Comparison of ENCODE assay signal across 8 cellular contexts in genomic region chr7:38368191-38368605, GRCh38.
DNase-seq lines count a peak whose midpoint lies in the region; ATAC-seq and TF ChIP-seq lines count a peak whose summit lies in the region.

No MANE protein-coding gene starts in this region.

- no peaks in the 10 kb centered on the region for H3K9me3 ChIP-seq in CD4-positive, CD25-positive, alpha-beta regulatory T cell (ENCODE audit: control insufficient read depth in 2 of 2, low read length in 2 of 2)
- no peaks in the 10 kb centered on the region for H3K9me3 ChIP-seq in RWPE2 (ENCODE audit: severe bottlenecking)
- no peaks in the 10 kb centered on the region for H3K9me3 ChIP-seq in prostate gland

- H3K4me3 Mint-ChIP-seq in CD4-positive, CD25-positive, alpha-beta regulatory T cell, result peak overlapping the region; percentile 55 to 91 (median 68)
- peak overlapping the region; percentile 69 for H3K4me3 Mint-ChIP-seq in activated T-helper 1 cell treated with anti-CD3 and anti-CD28 coated beads, Interleukin-12 subunit alpha, Interleukin-12 subunit beta, Interleukin-2, Interleukin-4 antibody, amounts not matched to agents 30 ng/mL and 10 ng/mL and 1 ng/mL, durations not matched to agents 14 hours and 24 hours and 36 hours

- intact Hi-C loops in activated T-helper 1 cell treated with anti-CD3 and anti-CD28 coated beads, Interleukin-12 subunit alpha, Interleukin-12 subunit beta, Interleukin-2, Interleukin-4 antibody, amounts not matched to agents 30 ng/mL and 10 ng/mL and 1 ng/mL, durations not matched to agents 14 hours and 24 hours and 36 hours (cut with micrococcal nuclease), result loop anchor here (1.0 to 2.0 kb wide), 3 partner anchors 153 to 261 kb away; partner anchors contain the start of gene STARD3NL
- intact Hi-C loops in prostate gland (cut with DNase I), result no loop called here

- no peaks in the 10 kb centered on the region for H3K27me3 ChIP-seq in CD4-positive, CD25-positive, alpha-beta regulatory T cell (ENCODE audit: control insufficient read depth, insufficient read depth, low read length)
- H3K27me3 ChIP-seq in RWPE2 (ENCODE audit: insufficient read depth, poor library complexity, severe bottlenecking), result no peaks in the 10 kb centered on the region
- H3K27me3 ChIP-seq in foreskin keratinocyte, result no peaks in the 10 kb centered on the region
- H3K27me3 ChIP-seq in prostate gland (replicated peaks; ENCODE audit: insufficient read depth), result no peaks in the 10 kb centered on the region

- H3K27ac ChIP-seq in CD4-positive, CD25-positive, alpha-beta regulatory T cell (ENCODE audit: insufficient read depth, low read length, poor library complexity, severe bottlenecking), result peak overlapping the region; percentile 76
- H3K27ac ChIP-seq in RWPE2 (ENCODE audit: poor library complexity, severe bottlenecking) (no peak overlapping the region), foreskin keratinocyte (no peak overlapping the region), prostate gland (no peak overlapping the region)

- H3K36me3 ChIP-seq in CD4-positive, CD25-positive, alpha-beta regulatory T cell (ENCODE audit: control insufficient read depth, insufficient read depth, low read length), result peaks cover 3% of the 10 kb centered on the region
- H3K36me3 ChIP-seq in RWPE2 (ENCODE audit: low read depth) (no peaks in the 10 kb centered on the region), prostate gland (no peaks in the 10 kb centered on the region)

- WGBS in prostate gland, result 61% methylated on average over 5 of the region's 5 CpGs

- ATAC-seq in CD4-positive, CD25-positive, alpha-beta regulatory T cell (ENCODE audit: low read depth in 2 of 2), result peak; percentile 63 to 65
- ATAC-seq in GM19438 (IDR thresholded peaks at IDR 0.05; ENCODE audit: low read depth, unreplicated experiment), result peak; percentile 51
- peak; percentile 68 for ATAC-seq in RWPE2 (ENCODE audit: low read depth)
- ATAC-seq in foreskin keratinocyte, result peak; percentile 91
- ATAC-seq in HG02870 (IDR thresholded peaks at IDR 0.05; ENCODE audit: unreplicated experiment), result no peak

- peaks cover 4% of the 10 kb centered on the region for H3K27me3 Mint-ChIP-seq in CD4-positive, CD25-positive, alpha-beta regulatory T cell
- H3K27me3 Mint-ChIP-seq in activated T-helper 1 cell treated with anti-CD3 and anti-CD28 coated beads, Interleukin-12 subunit alpha, Interleukin-12 subunit beta, Interleukin-2, Interleukin-4 antibody, amounts not matched to agents 30 ng/mL and 10 ng/mL and 1 ng/mL, durations not matched to agents 14 hours and 24 hours and 36 hours (ENCODE audit: insufficient read depth), result no peaks in the 10 kb centered on the region

- no peaks in the 10 kb centered on the region for H3K36me3 Mint-ChIP-seq in CD4-positive, CD25-positive, alpha-beta regulatory T cell
- peaks cover 2% of the 10 kb centered on the region for H3K36me3 Mint-ChIP-seq in activated T-helper 1 cell treated with anti-CD3 and anti-CD28 coated beads, Interleukin-12 subunit alpha, Interleukin-12 subunit beta, Interleukin-2, Interleukin-4 antibody, amounts not matched to agents 30 ng/mL and 10 ng/mL and 1 ng/mL, durations not matched to agents 14 hours and 24 hours and 36 hours (ENCODE audit: low read depth)

- H3K4me1 Mint-ChIP-seq in CD4-positive, CD25-positive, alpha-beta regulatory T cell, result peaks cover 16 to 77% (median 64%) of the 10 kb centered on the region in 4 donors
- peaks cover 53% of the 10 kb centered on the region for H3K4me1 Mint-ChIP-seq in activated T-helper 1 cell treated with anti-CD3 and anti-CD28 coated beads, Interleukin-12 subunit alpha, Interleukin-12 subunit beta, Interleukin-2, Interleukin-4 antibody, amounts not matched to agents 30 ng/mL and 10 ng/mL and 1 ng/mL, durations not matched to agents 14 hours and 24 hours and 36 hours (ENCODE audit: low read depth)

- H3K27ac Mint-ChIP-seq in CD4-positive, CD25-positive, alpha-beta regulatory T cell, result peak overlapping the region; percentile 85 to 95 (median 85)
- peak overlapping the region; percentile 59 for H3K27ac Mint-ChIP-seq in activated T-helper 1 cell treated with anti-CD3 and anti-CD28 coated beads, Interleukin-12 subunit alpha, Interleukin-12 subunit beta, Interleukin-2, Interleukin-4 antibody, amounts not matched to agents 30 ng/mL and 10 ng/mL and 1 ng/mL, durations not matched to agents 14 hours and 24 hours and 36 hours

- no peak for TF ChIP-seq POLR2A in prostate gland (IDR thresholded peaks at IDR 0.05)

- TF ChIP-seq CTCF in RWPE2 (IDR thresholded peaks at IDR 0.05; ENCODE audit: poor library complexity, severe bottlenecking) (peak; percentile 62), foreskin keratinocyte (conservative IDR thresholded peaks at IDR 0.05) (peak; percentile 68), prostate gland (IDR thresholded peaks at IDR 0.05) (peak in 2 of 4 experiments; percentile 43 to 44)

- H3K4me1 ChIP-seq in CD4-positive, CD25-positive, alpha-beta regulatory T cell (ENCODE audit: control insufficient read depth, insufficient read depth, low read length, poor library complexity, severe bottlenecking), result peaks cover 44% of the 10 kb centered on the region
- H3K4me1 ChIP-seq in RWPE2 (ENCODE audit: insufficient read depth, poor library complexity, severe bottlenecking) (no peaks in the 10 kb centered on the region), foreskin keratinocyte (no peaks in the 10 kb centered on the region), prostate gland (replicated peaks) (no peaks in the 10 kb centered on the region)

- H3K4me3 ChIP-seq in CD4-positive, CD25-positive, alpha-beta regulatory T cell (ENCODE audit: low read depth, low read length), result peak overlapping the region; percentile 66
- H3K4me3 ChIP-seq in RWPE2 (ENCODE audit: severe bottlenecking), result no peak overlapping the region
- no peak overlapping the region for H3K4me3 ChIP-seq in prostate gland

- H3K9me3 Mint-ChIP-seq in CD4-positive, CD25-positive, alpha-beta regulatory T cell, result no peaks in the 10 kb centered on the region
- no peaks in the 10 kb centered on the region for H3K9me3 Mint-ChIP-seq in activated T-helper 1 cell treated with anti-CD3 and anti-CD28 coated beads, Interleukin-12 subunit alpha, Interleukin-12 subunit beta, Interleukin-2, Interleukin-4 antibody, amounts not matched to agents 30 ng/mL and 10 ng/mL and 1 ng/mL, durations not matched to agents 14 hours and 24 hours and 36 hours

- DNase-seq in CD4-positive, CD25-positive, alpha-beta regulatory T cell, result peak; percentile 63 to 76 (median 73)
- DNase-seq in HT-29 (ENCODE audit: low spot score), result peak; percentile 82
- DNase-seq in RWPE2 (ENCODE audit: low spot score), result peak; percentile 65
- peak; percentile 69 for DNase-seq in activated T-helper 1 cell treated with anti-CD3 and anti-CD28 coated beads, Interleukin-12 subunit alpha, Interleukin-12 subunit beta, Interleukin-2, Interleukin-4 antibody, amounts not matched to agents 30 ng/mL and 10 ng/mL and 1 ng/mL, durations not matched to agents 14 hours and 24 hours and 36 hours (ENCODE audit: low spot score)
- peak; percentile 30 to 32 for DNase-seq in foreskin keratinocyte
- peak; percentile 17 for DNase-seq in prostate gland (ENCODE audit: low spot score)

Comparison
In these comparisons a context has a peak if more than half of its experiments do, and no peak if none do; other contexts are left out.
1. DNase-seq: peak in every context shown above with its lines; median percentile 82 in HT-29; 73 in CD4-positive, CD25-positive, alpha-beta regulatory T cell; 69 in activated T-helper 1 cell treated with anti-CD3 and anti-CD28 coated beads, Interleukin-12 subunit alpha, Interleukin-12 subunit beta, Interleukin-2, Interleukin-4 antibody, amounts not matched to agents 30 ng/mL and 10 ng/mL and 1 ng/mL, durations not matched to agents 14 hours and 24 hours and 36 hours; 65 in RWPE2; 31 in foreskin keratinocyte; 17 in prostate gland.